In the genomic region with DNA sequence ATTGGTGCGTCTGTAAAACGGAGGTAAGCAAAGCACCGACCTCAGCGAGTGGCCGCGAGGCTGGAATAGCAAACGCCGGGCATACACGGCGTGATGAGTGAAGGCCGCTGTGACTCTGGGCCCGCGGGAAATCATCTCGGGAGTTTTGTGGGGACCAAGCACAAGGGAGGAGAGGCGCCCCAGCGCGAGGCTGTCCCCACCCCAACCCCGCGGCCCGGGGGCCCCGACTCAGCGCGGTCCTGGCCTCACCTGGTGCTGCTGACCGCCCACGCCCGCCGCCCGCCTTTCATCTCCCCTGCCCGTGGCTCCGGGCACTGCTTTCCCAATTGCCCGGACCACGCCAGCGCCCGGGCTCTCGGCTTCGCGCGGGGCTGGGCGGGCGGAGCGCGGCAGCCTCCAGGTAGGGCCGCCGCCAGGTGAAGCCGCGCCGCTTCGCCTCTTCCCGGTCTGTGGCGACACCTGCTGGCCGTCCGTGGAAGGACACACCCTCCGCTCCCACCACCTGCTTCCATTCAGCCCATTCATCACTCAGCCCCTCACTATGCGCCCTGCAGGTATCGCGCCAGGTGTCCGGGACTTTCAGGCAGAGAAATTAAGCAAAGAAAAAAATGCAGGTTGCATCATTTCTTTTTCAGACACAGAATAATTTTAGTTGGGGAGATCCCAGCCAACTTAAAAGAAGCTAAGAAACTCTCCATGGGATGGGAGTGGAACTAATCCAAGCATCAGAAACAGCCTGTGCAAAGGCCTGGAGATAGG, we compare ENCODE assay signal across 9 cellular contexts.
DNase-seq lines count a peak whose midpoint lies in the region; ATAC-seq, FAIRE-seq and TF ChIP-seq lines count a peak whose summit lies in the region.
"Had no signal": no experiment of that assay in that cellular context is flagged by ENCODE, and none has a peak within 500 bp of the region (broad histone marks: within the 10 kb centered on the region; RNA-seq: fewer than 3 reads in every experiment).

No MANE protein-coding gene starts in this region.

- no peaks in the 10 kb centered on the region for H3K4me1 Mint-ChIP-seq in activated T-cell treated with anti-CD3 and anti-CD28 coated beads, Interleukin-2, amount 50 U/mL, for 4 hours (ENCODE audit: low read depth)
- H3K4me1 Mint-ChIP-seq in neural crest cell, result no peaks in the 10 kb centered on the region

- FAIRE-seq in RCC 7860 (lab: Jason Lieb, UNC), result no peak

- H3K27ac ChIP-seq in substantia nigra (ENCODE audit: low read depth, low read length, poor library complexity, severe bottlenecking), result no peak overlapping the region

- no peaks in the 10 kb centered on the region for H3K27me3 ChIP-seq in GM06990 (replicated peaks; ENCODE audit: control insufficient read depth, insufficient read depth, low read length)

- no peaks in the 10 kb centered on the region for H3K36me3 ChIP-seq in GM06990 (ENCODE audit: control insufficient read depth, insufficient read depth, low read length)

- H3K9me3 Mint-ChIP-seq in activated T-cell treated with anti-CD3 and anti-CD28 coated beads, Interleukin-2, amount 50 U/mL, for 4 hours, result no peaks in the 10 kb centered on the region
- H3K9me3 Mint-ChIP-seq in neural crest cell, result no peaks in the 10 kb centered on the region
- H3K9me3 Mint-ChIP-seq: dendritic cell treated with granulocyte-macrophage colony-stimulating factor and Interleukin-4, amounts not matched to agents 40 ng/mL and 50 ng/mL, for 4 days had no signal

- DNase-seq in GM06990 (ENCODE audit: extremely low read depth, insufficient read length) (peak; percentile 62), NCI-H526 treated with DMSO at 0.1 percent for 48 hours (lab: John Stamatoyannopoulos, UW) (peak; percentile 25), fibroblast of the aortic adventitia (ENCODE audit: low read depth) (peak; percentile 11), neural crest cell (ENCODE audit: low read depth, low spot score) (peak; percentile 65), substantia nigra (lab: John Stamatoyannopoulos, UW) (peak in 25 of 49 donors; percentile 0 to 54 (median 6)), RCC 7860 (ENCODE audit: low spot score) (no peak)
- peak; percentile 77 for DNase-seq in activated T-cell treated with anti-CD3 and anti-CD28 coated beads, Interleukin-2, amount 50 U/mL, for 4 hours

- H3K4me3 ChIP-seq in GM06990 (replicated peaks; ENCODE audit: low read depth, low read length) (no peak overlapping the region), fibroblast of the aortic adventitia (ENCODE audit: low read depth, low read length) (no peak overlapping the region)

- no peak overlapping the region for H3K27ac Mint-ChIP-seq in neural crest cell (ENCODE audit: unreplicated experiment)
- H3K27ac Mint-ChIP-seq: dendritic cell treated with granulocyte-macrophage colony-stimulating factor and Interleukin-4, amounts not matched to agents 40 ng/mL and 50 ng/mL, for 4 days had no signal

- peaks cover 47% of the 10 kb centered on the region for H3K27me3 Mint-ChIP-seq in activated T-cell treated with anti-CD3 and anti-CD28 coated beads, Interleukin-2, amount 50 U/mL, for 4 hours (ENCODE audit: low read depth)
- peaks cover 87% of the 10 kb centered on the region for H3K27me3 Mint-ChIP-seq in neural crest cell (ENCODE audit: low read depth)

- H3K4me3 Mint-ChIP-seq in activated T-cell treated with anti-CD3 and anti-CD28 coated beads, Interleukin-2, amount 50 U/mL, for 4 hours, result no peak overlapping the region
- no peak overlapping the region for H3K4me3 Mint-ChIP-seq in neural crest cell
- H3K4me3 Mint-ChIP-seq: dendritic cell treated with granulocyte-macrophage colony-stimulating factor and Interleukin-4, amounts not matched to agents 40 ng/mL and 50 ng/mL, for 4 days had no signal

- ATAC-seq in HG02973 (IDR thresholded peaks at IDR 0.05; ENCODE audit: unreplicated experiment), result peak; percentile 79
- ATAC-seq in activated T-cell treated with anti-CD3 and anti-CD28 coated beads, Interleukin-2, amount 50 U/mL, for 4 hours, result peak; percentile 87 to 89

- H3K36me3 Mint-ChIP-seq in activated T-cell treated with anti-CD3 and anti-CD28 coated beads, Interleukin-2, amount 50 U/mL, for 4 hours (ENCODE audit: insufficient read depth), result no peaks in the 10 kb centered on the region
- no peaks in the 10 kb centered on the region for H3K36me3 Mint-ChIP-seq in neural crest cell (ENCODE audit: low read depth)

- TF ChIP-seq CTCF in GM06990 (IDR thresholded peaks at IDR 0.05; ENCODE audit: insufficient read depth, low read length, poor library complexity, severe bottlenecking) (peak; percentile 87), fibroblast of the aortic adventitia (IDR thresholded peaks at IDR 0.05; ENCODE audit: insufficient read depth, low read length) (peak; percentile 87), neural crest cell (conservative IDR thresholded peaks at IDR 0.05) (peak; percentile 98)
